In the genomic region with DNA sequence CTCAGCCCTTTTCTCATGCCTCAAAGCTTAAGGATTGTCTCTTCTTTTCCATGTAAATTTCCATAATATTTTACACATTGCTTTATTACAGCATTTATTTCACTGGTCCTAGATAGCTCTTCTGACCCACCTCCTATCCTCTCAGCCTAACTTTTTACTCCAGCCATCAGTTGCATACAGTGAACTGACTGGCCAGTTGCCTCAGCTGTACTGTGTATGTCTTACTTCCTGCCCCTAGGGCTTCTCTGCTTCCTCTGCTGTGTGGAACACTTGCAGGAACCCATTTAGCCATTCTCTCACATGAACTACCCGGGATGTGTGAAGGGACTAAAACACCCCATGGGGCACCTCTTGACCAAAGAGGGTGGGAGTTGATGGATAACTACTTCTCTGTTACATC, we compare ENCODE assay signal across 18 cellular contexts. TPM values are rescaled to one million over a fixed set of nuclear protein-coding genes. Genes with fewer than 3 reads are reported as not detected.
DNase-seq lines count a peak whose midpoint lies in the region; ATAC-seq, FAIRE-seq and TF ChIP-seq lines count a peak whose summit lies in the region.
"Had no signal": no experiment of that assay in that cellular context is flagged by ENCODE, and none has a peak within 500 bp of the region (broad histone marks: within the 10 kb centered on the region; RNA-seq: fewer than 3 reads in every experiment).

No MANE protein-coding gene starts in this region.

- ATAC-seq in activated T-cell treated with anti-CD3 and anti-CD28 coated beads, Interleukin-2, amount 50 U/mL, for 72 hours (replicated peaks in 1 of 2): no peak
- no peak for ATAC-seq in GM21737 (IDR thresholded peaks at IDR 0.05; ENCODE audit: unreplicated experiment)

- no peak overlapping the region for H3K4me3 ChIP-seq in bronchial epithelial cell (ENCODE audit: low read depth, low read length)
- H3K4me3 ChIP-seq in WERI-Rb-1 (ENCODE audit: low read depth, low read length): no peak overlapping the region

- no peaks in the 10 kb centered on the region for H3K27me3 ChIP-seq in bronchial epithelial cell (ENCODE audit: control insufficient read depth, insufficient read depth, low read length)
- H3K27me3 ChIP-seq in WERI-Rb-1 (ENCODE audit: insufficient read depth, low read depth, severe bottlenecking): no peaks in the 10 kb centered on the region
- H3K27me3 ChIP-seq: BE2C had no signal

- no peaks in the 10 kb centered on the region for H3K9me3 ChIP-seq in WERI-Rb-1 (ENCODE audit: severe bottlenecking)
- H3K9me3 ChIP-seq: BE2C had no signal

- TF ChIP-seq POLR2A in GM12892 (IDR thresholded peaks at IDR 0.05; ENCODE audit: low read depth, low read length): no peak

- H3K4me1 Mint-ChIP-seq in activated T-cell treated with anti-CD3 and anti-CD28 coated beads, Interleukin-2, amount 50 U/mL, for 72 hours (ENCODE audit: low read depth): no peaks in the 10 kb centered on the region
- H3K4me1 Mint-ChIP-seq: CD4-positive, alpha-beta memory T cell had no signal

- no peaks in the 10 kb centered on the region for H3K36me3 Mint-ChIP-seq in activated T-cell treated with anti-CD3 and anti-CD28 coated beads, Interleukin-2, amount 50 U/mL, for 72 hours (ENCODE audit: insufficient read depth in 2 of 2)

- no peak for TF ChIP-seq CTCF in bronchial epithelial cell (IDR thresholded peaks at IDR 0.05; ENCODE audit: insufficient read depth, low read length, severe bottlenecking)
- TF ChIP-seq CTCF in WERI-Rb-1 (IDR thresholded peaks at IDR 0.05; ENCODE audit: low read depth, low read length): no peak

- H3K36me3 ChIP-seq in bronchial epithelial cell (ENCODE audit: control insufficient read depth, insufficient read depth, low read length): no peaks in the 10 kb centered on the region
- H3K36me3 ChIP-seq in WERI-Rb-1: peaks cover 11% of the 10 kb centered on the region; the same call in 1 of the 2 replicates
- H3K36me3 ChIP-seq: BE2C had no signal

- in situ Hi-C loops in SK-MEL-5 (cut with HindIII; ENCODE audit: low pct_unique_long_range_greater_than_20kb, low sequenced_read_pairs): no loop called here

- H3K27ac ChIP-seq in WERI-Rb-1: no peak overlapping the region
- H3K27ac ChIP-seq: C4-2B had no signal

- H3K27ac Mint-ChIP-seq in activated T-cell treated with anti-CD3 and anti-CD28 coated beads, Interleukin-2, amount 50 U/mL, for 72 hours: no peak overlapping the region

- no peaks in the 10 kb centered on the region for H3K9me3 Mint-ChIP-seq in activated T-cell treated with anti-CD3 and anti-CD28 coated beads, Interleukin-2, amount 50 U/mL, for 72 hours
- H3K9me3 Mint-ChIP-seq: CD4-positive, alpha-beta memory T cell had no signal

- no peak overlapping the region for H3K4me3 Mint-ChIP-seq in activated T-cell treated with anti-CD3 and anti-CD28 coated beads, Interleukin-2, amount 50 U/mL, for 72 hours

- no peaks in the 10 kb centered on the region for H3K27me3 Mint-ChIP-seq in activated T-cell treated with anti-CD3 and anti-CD28 coated beads, Interleukin-2, amount 50 U/mL, for 72 hours (ENCODE audit: low read depth)
- H3K27me3 Mint-ChIP-seq: CD4-positive, alpha-beta memory T cell had no signal

- no peak for DNase-seq in GM12892 (ENCODE audit: insufficient read length)
- DNase-seq in SK-MEL-5 (ENCODE audit: low read depth, low spot score): peak; percentile 7
- no peak for DNase-seq in bronchial epithelial cell (ENCODE audit: low read depth)
- no peak for DNase-seq in activated T-cell treated with anti-CD3 and anti-CD28 coated beads, Interleukin-2, amount 50 U/mL, for 72 hours
- no peak for DNase-seq in WERI-Rb-1
- no peak for DNase-seq in COLO829 (ENCODE audit: low spot score)
- DNase-seq: BE2C; CD4-positive, alpha-beta memory T cell; COR-L47; DMS153; DMS79 treated with DMSO at 0.1 percent for 48 hours; GF-D8; H7; IMR-90 had no signal

- peak; percentile 53 for FAIRE-seq in GM12892 (lab: Jason Lieb, UNC)
- FAIRE-seq in bronchial epithelial cell (lab: Jason Lieb, UNC): peak; percentile 43
- FAIRE-seq: A204.1, D721Med had no signal

RNA-seq across cellular contexts. Expression of a gene that starts 18.0 kb away (rescaled TPM):
- polyA plus RNA-seq in GM12892 (2012; ENCODE audit: missing spikeins): 25.0 TPM
- total RNA-seq in SK-MEL-5 (2014; rRNA removed; shearing (Covaris generic)): 10.1 and 10.6 TPM in 2 replicates
- 7.2 and 7.5 TPM in 2 replicates for polyA plus RNA-seq in SK-MEL-5 (2015; cell fraction: cytosol; rRNA removed)
- 18.4 and 20.4 TPM in 2 replicates for polyA plus RNA-seq in SK-MEL-5 (2015; cell fraction: nucleus; rRNA removed)
- total RNA-seq in bronchial epithelial cell: 4.7 and 6.6 TPM in 2 replicates
- 10 to 100 TPM; 22.1 to 26.8 TPM for total RNA-seq in activated T-cell treated with anti-CD3 and anti-CD28 coated beads, Interleukin-2, amount 50 U/mL, for 72 hours

RNA-seq across cellular contexts. Expression of a gene that starts 20.6 kb away (rescaled TPM):
- 20.7 TPM for polyA plus RNA-seq in GM12892 (2012; ENCODE audit: missing spikeins)
- total RNA-seq in SK-MEL-5 (2014; rRNA removed; shearing (Covaris generic)): 10.8 and 11.7 TPM in 2 replicates
- polyA plus RNA-seq in SK-MEL-5 (2015; cell fraction: cytosol; rRNA removed): 11.1 and 12.1 TPM in 2 replicates
- polyA plus RNA-seq in SK-MEL-5 (2015; cell fraction: nucleus; rRNA removed): 8.9 and 11.2 TPM in 2 replicates
- total RNA-seq in bronchial epithelial cell: 5.3 and 7.3 TPM in 2 replicates
- 10 to 100 TPM; 24.5 to 25.6 TPM for total RNA-seq in activated T-cell treated with anti-CD3 and anti-CD28 coated beads, Interleukin-2, amount 50 U/mL, for 72 hours
